In genomic region chr17:39777534-39778365, GRCh38 we compare ENCODE assay signal across 8 cellular contexts. TPM values are rescaled to one million over a fixed set of nuclear protein-coding genes. Genes with fewer than 3 reads are reported as not detected.
DNase-seq lines count a peak whose midpoint lies in the region; ATAC-seq, FAIRE-seq and TF ChIP-seq lines count a peak whose summit lies in the region.

No MANE protein-coding gene starts in this region.

- no peak overlapping the region for H2AFZ ChIP-seq in K562 (ENCODE audit: low read depth, low read length)

- no peak for TF ChIP-seq RAD21 in K562 (CRISPR knock-in tag; conservative IDR thresholded peaks at IDR 0.05 in 1 of 2, IDR thresholded peaks at IDR 0.05 in 1 of 2)

- ATAC-seq in HG03175 (IDR thresholded peaks at IDR 0.05; ENCODE audit: unreplicated experiment) (peak; percentile 60), K562 (no peak)

- WGBS in K562 (ENCODE audit: insufficient coverage, low coverage, missing lambda C conversion rate): 6% methylated on average over 11 of the region's 11 CpGs

- H3K4me3 ChIP-seq in GM06990 (replicated peaks; ENCODE audit: low read depth, low read length) (peak overlapping the region; percentile 61), K562 (no peak overlapping the region)

- intact Hi-C loops in K562 (cut with micrococcal nuclease): no loop called here

- no peak for TF ChIP-seq EP300 in K562 (IDR thresholded peaks at IDR 0.05; ENCODE audit: low read length)

- no peaks in the 10 kb centered on the region for H3K79me2 ChIP-seq in K562 (ENCODE audit: control insufficient read depth, insufficient read depth, low read length)

- H3K36me3 ChIP-seq in GM06990 (ENCODE audit: control insufficient read depth, insufficient read depth, low read length) (peaks cover 14% of the 10 kb centered on the region), K562 (ENCODE audit: control insufficient read depth, insufficient read depth, low read length) (no peaks in the 10 kb centered on the region)

- H4K20me1 ChIP-seq in K562 (replicated peaks; ENCODE audit: control insufficient read depth, insufficient read depth, low read length): no peaks in the 10 kb centered on the region

- TF ChIP-seq CTCF in GM06990 (IDR thresholded peaks at IDR 0.05; ENCODE audit: insufficient read depth, low read length, poor library complexity, severe bottlenecking) (no peak), K562 (IDR thresholded peaks at IDR 0.05 in 2 of 3, conservative IDR thresholded peaks at IDR 0.05 in 1 of 3; ENCODE audit: insufficient read depth in 2 of 3, low read depth in 1 of 3, low read length in 3 of 3) (no peak)

- DNase-seq in GM06990 (ENCODE audit: extremely low read depth, insufficient read length): peak; percentile 69
- no peak for DNase-seq in K562 (ENCODE audit: extremely low read depth in 1 of 4, low spot score in 3 of 4)
- DNase-seq in NCI-H1417 treated with DMSO at 0.1 percent for 48 hours (lab: John Stamatoyannopoulos, UW): no peak
- no peak for DNase-seq in HuH-7 (ENCODE audit: low spot score)
- no peak for DNase-seq in Ammon's horn (ENCODE audit: low spot score)
- DNase-seq in SHP77 treated with DMSO at 0.1 percent for 48 hours (lab: John Stamatoyannopoulos, UW): no peak

- H3K27me3 ChIP-seq in GM06990 (replicated peaks; ENCODE audit: control insufficient read depth, insufficient read depth, low read length) (no peaks in the 10 kb centered on the region), K562 (ENCODE audit: control insufficient read depth in 2 of 2, insufficient read depth in 2 of 2, low read length in 2 of 2) (peaks cover 24 to 26% of the 10 kb centered on the region in 2 experiments; a peak in 4 of 5 replicates)

- TF ChIP-seq POLR2A in GM19099 (IDR thresholded peaks at IDR 0.05; ENCODE audit: extremely low read depth, insufficient read length, low read depth) (peak; percentile 65), K562 (conservative IDR thresholded peaks at IDR 0.05) (no peak)

- H3K9me3 ChIP-seq in K562 (replicated peaks; ENCODE audit: control insufficient read depth, insufficient read depth, low read depth, low read length): no peaks in the 10 kb centered on the region

- no peak overlapping the region for H3K9ac ChIP-seq in K562 (ENCODE audit: insufficient read depth in 1 of 2, low read depth in 2 of 2, low read length in 2 of 2)

- in situ Hi-C loops in K562 (cut with MboI): no loop called here

- H3K4me2 ChIP-seq in K562 (ENCODE audit: insufficient read depth, low read length): no peak overlapping the region

- CTCF ChIA-PET in K562 (lab: Yijun Ruan, JAX; ENCODE audit: low intra/inter-chr PET ratio): no interaction called here

- FAIRE-seq in K562 (lab: Jason Lieb, UNC): no peak

- H3K4me1 ChIP-seq in K562 (replicated peaks in 1 of 2; ENCODE audit: control insufficient read depth in 2 of 2, insufficient read depth in 2 of 2, low read length in 2 of 2): no peaks in the 10 kb centered on the region

- H3K9me1 ChIP-seq in K562 (ENCODE audit: control insufficient read depth, insufficient read depth, low read length): no peaks in the 10 kb centered on the region

- BruUV-seq in K562 (replicated peaks; lab: Mats Ljungman, UMichigan): no TSS peak

- POLR2A ChIA-PET in K562 (lab: Yijun Ruan, JAX): interaction anchor here (0.7 to 1.4 kb wide), 3 partner anchors 9 to 90 kb away, joined by 3 to 4 read pairs (median 3); partner anchors contain the start of gene PGAP3

- H3K27ac ChIP-seq in K562 (ENCODE audit: extremely low read depth, low read depth, low read length): no peak overlapping the region

TF ChIP-seq in K562, 482 proteins besides CTCF, POLR2A, EP300 and RAD21 (continues in another document):
- TF ChIP-seq, protein P1, sequence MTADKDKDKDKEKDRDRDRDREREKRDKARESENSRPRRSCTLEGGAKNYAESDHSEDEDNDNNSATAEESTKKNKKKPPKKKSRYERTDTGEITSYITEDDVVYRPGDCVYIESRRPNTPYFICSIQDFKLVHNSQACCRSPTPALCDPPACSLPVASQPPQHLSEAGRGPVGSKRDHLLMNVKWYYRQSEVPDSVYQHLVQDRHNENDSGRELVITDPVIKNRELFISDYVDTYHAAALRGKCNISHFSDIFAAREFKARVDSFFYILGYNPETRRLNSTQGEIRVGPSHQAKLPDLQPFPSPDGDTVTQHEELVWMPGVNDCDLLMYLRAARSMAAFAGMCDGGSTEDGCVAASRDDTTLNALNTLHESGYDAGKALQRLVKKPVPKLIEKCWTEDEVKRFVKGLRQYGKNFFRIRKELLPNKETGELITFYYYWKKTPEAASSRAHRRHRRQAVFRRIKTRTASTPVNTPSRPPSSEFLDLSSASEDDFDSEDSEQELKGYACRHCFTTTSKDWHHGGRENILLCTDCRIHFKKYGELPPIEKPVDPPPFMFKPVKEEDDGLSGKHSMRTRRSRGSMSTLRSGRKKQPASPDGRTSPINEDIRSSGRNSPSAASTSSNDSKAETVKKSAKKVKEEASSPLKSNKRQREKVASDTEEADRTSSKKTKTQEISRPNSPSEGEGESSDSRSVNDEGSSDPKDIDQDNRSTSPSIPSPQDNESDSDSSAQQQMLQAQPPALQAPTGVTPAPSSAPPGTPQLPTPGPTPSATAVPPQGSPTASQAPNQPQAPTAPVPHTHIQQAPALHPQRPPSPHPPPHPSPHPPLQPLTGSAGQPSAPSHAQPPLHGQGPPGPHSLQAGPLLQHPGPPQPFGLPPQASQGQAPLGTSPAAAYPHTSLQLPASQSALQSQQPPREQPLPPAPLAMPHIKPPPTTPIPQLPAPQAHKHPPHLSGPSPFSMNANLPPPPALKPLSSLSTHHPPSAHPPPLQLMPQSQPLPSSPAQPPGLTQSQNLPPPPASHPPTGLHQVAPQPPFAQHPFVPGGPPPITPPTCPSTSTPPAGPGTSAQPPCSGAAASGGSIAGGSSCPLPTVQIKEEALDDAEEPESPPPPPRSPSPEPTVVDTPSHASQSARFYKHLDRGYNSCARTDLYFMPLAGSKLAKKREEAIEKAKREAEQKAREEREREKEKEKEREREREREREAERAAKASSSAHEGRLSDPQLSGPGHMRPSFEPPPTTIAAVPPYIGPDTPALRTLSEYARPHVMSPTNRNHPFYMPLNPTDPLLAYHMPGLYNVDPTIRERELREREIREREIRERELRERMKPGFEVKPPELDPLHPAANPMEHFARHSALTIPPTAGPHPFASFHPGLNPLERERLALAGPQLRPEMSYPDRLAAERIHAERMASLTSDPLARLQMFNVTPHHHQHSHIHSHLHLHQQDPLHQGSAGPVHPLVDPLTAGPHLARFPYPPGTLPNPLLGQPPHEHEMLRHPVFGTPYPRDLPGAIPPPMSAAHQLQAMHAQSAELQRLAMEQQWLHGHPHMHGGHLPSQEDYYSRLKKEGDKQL (CRISPR knock-in tag; IDR thresholded peaks at IDR 0.05; ENCODE audit: borderline replicate concordance): no peak

RNA-seq across cellular contexts. Expression of gene GRB7, which starts 40.0 kb away (rescaled TPM):
- total RNA-seq in K562 (2011; cell fraction: chromatin; rRNA removed; ENCODE audit: low replicate concordance): 7.8 and 23.1 TPM in 2 replicates
- 14.2 and 16.3 TPM in 2 replicates for total RNA-seq in K562 (2011; cell fraction: nucleolus; rRNA removed)
- 10.2 and 11.2 TPM in 2 replicates for total RNA-seq in K562 (2011; cell fraction: nucleoplasm; rRNA removed)
- total RNA-seq in K562 (2014; rRNA removed) (5.1 and 5.9 TPM in 2 replicates), K562 (2014; rRNA removed; fragmentation: Illumina TruSeq; extraction: Trizol) (1.9 and 2.2 TPM in 2 replicates), K562 (2015; rRNA removed; fragmentation: Illumina TruSeq; extraction: Trizol) (1.6 and 2.1 TPM in 2 replicates), K562 (2021) (5.0 and 6.0 TPM in 2 replicates)
- polyA plus RNA-seq in K562 (2011; rRNA removed) (1.6 and 2.4 TPM in 2 replicates), K562 (2014; fragmentation: Illumina TruSeq; extraction: Trizol) (6.2 and 6.4 TPM in 2 replicates), K562 (2014; fragmentation: Nextera tagmentation; extraction: Ambion mirVana) (under 1 TPM; 0.04 to 0.08 TPM), K562 (2014; rRNA removed) (3.0 and 4.1 TPM in 2 replicates)
- 1.8 and 4.1 TPM in 2 replicates for polyA plus RNA-seq in K562 (2011; cell fraction: cytosol; rRNA removed)
- 7.6 and 13.2 TPM in 2 replicates for polyA plus RNA-seq in K562 (2011; cell fraction: nucleus; rRNA removed)
- 3.2 and 6.3 TPM in 2 replicates for polyA plus RNA-seq in K562 (2012)
- 0.87 and 1.7 TPM in 2 replicates for polyA minus RNA-seq in K562 (2011; rRNA and poly(A)+ RNA removed)
- polyA minus RNA-seq in K562 (2011; cell fraction: cytosol; rRNA and poly(A)+ RNA removed): 2.4 and 2.7 TPM in 2 replicates
- polyA minus RNA-seq in K562 (2011; cell fraction: nucleus; rRNA and poly(A)+ RNA removed): 2.4 and 3.4 TPM in 2 replicates

RNA-seq across cellular contexts. Expression of gene MIEN1, which starts 47.4 kb away (rescaled TPM):
- 17.7 and 44.9 TPM in 2 replicates for total RNA-seq in K562 (2011; cell fraction: chromatin; rRNA removed; ENCODE audit: low replicate concordance)
- total RNA-seq in K562 (2011; cell fraction: nucleolus; rRNA removed): 41.2 and 48.0 TPM in 2 replicates
- 37.9 and 44.1 TPM in 2 replicates for total RNA-seq in K562 (2011; cell fraction: nucleoplasm; rRNA removed)
- total RNA-seq in K562 (2014; rRNA removed) (80.6 and 95.1 TPM in 2 replicates), K562 (2014; rRNA removed; fragmentation: Illumina TruSeq; extraction: Trizol) (58.3 and 61.3 TPM in 2 replicates), K562 (2015; rRNA removed; fragmentation: Illumina TruSeq; extraction: Trizol) (66.3 and 70.2 TPM in 2 replicates), K562 (2021) (65.7 and 67.9 TPM in 2 replicates)
- polyA plus RNA-seq in K562 (2011; rRNA removed) (60.8 and 81.8 TPM in 2 replicates), K562 (2014; fragmentation: Illumina TruSeq; extraction: Trizol) (114 and 142 TPM in 2 replicates), K562 (2014; fragmentation: Nextera tagmentation; extraction: Ambion mirVana) (10 to 100 TPM; 70.5 to 78.9 TPM), K562 (2014; rRNA removed) (103 and 135 TPM in 2 replicates)
- polyA plus RNA-seq in K562 (2011; cell fraction: cytosol; rRNA removed): 63.1 and 98.3 TPM in 2 replicates
- 42.4 and 82.9 TPM in 2 replicates for polyA plus RNA-seq in K562 (2011; cell fraction: nucleus; rRNA removed)
- 80.4 and 82.0 TPM in 2 replicates for polyA plus RNA-seq in K562 (2012)
- polyA minus RNA-seq in K562 (2011; rRNA and poly(A)+ RNA removed): 14.3 and 24.3 TPM in 2 replicates
- polyA minus RNA-seq in K562 (2011; cell fraction: cytosol; rRNA and poly(A)+ RNA removed): 11.5 and 25.5 TPM in 2 replicates
- polyA minus RNA-seq in K562 (2011; cell fraction: nucleus; rRNA and poly(A)+ RNA removed): 19.3 and 20.3 TPM in 2 replicates
